16 cellular contexts compared by ENCODE assay signal in genomic region chr15:67031321-67031720, GRCh38. TPM values are rescaled to one million over a fixed set of nuclear protein-coding genes. Genes with fewer than 3 reads are reported as not detected.
DNase-seq lines count a peak whose midpoint lies in the region; ATAC-seq, FAIRE-seq and TF ChIP-seq lines count a peak whose summit lies in the region.
"Had no signal": no experiment of that assay in that cellular context is flagged by ENCODE, and none has a peak within 500 bp of the region (broad histone marks: within the 10 kb centered on the region; RNA-seq: fewer than 3 reads in every experiment).

No MANE protein-coding gene starts in this region.

- no peak overlapping the region for H2AFZ ChIP-seq in GM23338
- no peak overlapping the region for H2AFZ ChIP-seq in IMR-90 (replicated peaks; ENCODE audit: low read length, poor library complexity)
- 0 out of 2 replicates have a peak overlapping the region, but pooled peaks have one; percentile 39 for H2AFZ ChIP-seq in K562 (ENCODE audit: low read depth, low read length)

- no TSS peak for BruUV-seq in IMR-90 (replicated peaks; lab: Mats Ljungman, UMichigan)
- BruUV-seq in K562 (replicated peaks; lab: Mats Ljungman, UMichigan) = no TSS peak

- H2BK120ac ChIP-seq in IMR-90 (ENCODE audit: low read depth, low read length) = no peak overlapping the region; the same call in 1 of the 2 replicates

- TF ChIP-seq RAD21 in IMR-90 (IDR thresholded peaks at IDR 0.05; ENCODE audit: low read length) (no peak), K562 (CRISPR knock-in tag; conservative IDR thresholded peaks at IDR 0.05 in 1 of 2, IDR thresholded peaks at IDR 0.05 in 1 of 2) (no peak)

- 0 out of 3 replicates have a peak overlapping the region, but pooled peaks have one; percentile 56 for H2BK15ac ChIP-seq in IMR-90 (ENCODE audit: low read depth, low read length)

- H4K8ac ChIP-seq in IMR-90 (ENCODE audit: low read depth in 2 of 2, low read length in 2 of 2) = no peak overlapping the region

- H3K36me3 Mint-ChIP-seq in GM23338 (ENCODE audit: low read depth) (no peaks in the 10 kb centered on the region), CD14-positive monocyte (peaks cover 0 to 3% of the 10 kb centered on the region in 2 donors)
- H3K36me3 Mint-ChIP-seq: CD4-positive, alpha-beta memory T cell had no signal

- H3K79me2 ChIP-seq in GM23338 (replicated peaks; ENCODE audit: insufficient read depth) (no peaks in the 10 kb centered on the region), K562 (ENCODE audit: control insufficient read depth, insufficient read depth, low read length) (no peaks in the 10 kb centered on the region)

- peaks cover 12% of the 10 kb centered on the region for H3K27me3 Mint-ChIP-seq in GM23338 (ENCODE audit: insufficient read depth, low read depth, poor library complexity)
- H3K27me3 Mint-ChIP-seq in CD14-positive monocyte (ENCODE audit: low read depth in 3 of 3) = peaks cover 8 to 16% (median 11%) of the 10 kb centered on the region in 3 donors
- H3K27me3 Mint-ChIP-seq: CD4-positive, alpha-beta memory T cell had no signal

- H3K4me3 ChIP-seq in cardiac muscle cell = no peak overlapping the region
- H3K4me3 ChIP-seq in GM23338 = no peak overlapping the region
- H3K4me3 ChIP-seq in IMR-90 (ENCODE audit: insufficient read depth, low read depth, low read length) = no peak overlapping the region
- H3K4me3 ChIP-seq in K562 = no peak overlapping the region
- H3K4me3 ChIP-seq: GM12878, HAP-1 had no signal

- TF ChIP-seq POLR2A in IMR-90 (IDR thresholded peaks at IDR 0.05; ENCODE audit: low read depth, low read length) (no peak), K562 (conservative IDR thresholded peaks at IDR 0.05) (no peak)

- H3K56ac ChIP-seq in IMR-90 (ENCODE audit: extremely low read depth, insufficient read depth, low read length) = no peak overlapping the region

- H3K27ac ChIP-seq in cardiac muscle cell = peak overlapping the region; percentile 81
- H3K27ac ChIP-seq in GM23338 (ENCODE audit: low read depth) = peak overlapping the region; percentile 74
- H3K27ac ChIP-seq in IMR-90 (ENCODE audit: insufficient read depth, low read length) = no peak overlapping the region
- no peak overlapping the region for H3K27ac ChIP-seq in K562 (ENCODE audit: extremely low read depth, low read depth, low read length)

- H3K9me3 Mint-ChIP-seq in GM23338 (no peaks in the 10 kb centered on the region), CD14-positive monocyte (peaks cover 0 to 3% (median 0%) of the 10 kb centered on the region in 7 donors)
- H3K9me3 Mint-ChIP-seq: CD4-positive, alpha-beta memory T cell; HFFc6 had no signal

- H3K27ac Mint-ChIP-seq in GM23338 = no peak overlapping the region
- H3K27ac Mint-ChIP-seq in CD14-positive monocyte = no peak overlapping the region
- H3K27ac Mint-ChIP-seq: CD4-positive, alpha-beta memory T cell; HFFc6 had no signal

- no peak for FAIRE-seq in K562 (lab: Jason Lieb, UNC)
- FAIRE-seq: GM12878 had no signal

- H2BK20ac ChIP-seq in IMR-90 (ENCODE audit: low read depth, low read length) = no peak overlapping the region

- H3K4me1 ChIP-seq in cardiac muscle cell (ENCODE audit: low read depth) (peaks cover 31% of the 10 kb centered on the region), GM23338 (ENCODE audit: insufficient read depth) (peaks cover 61% of the 10 kb centered on the region), IMR-90 (ENCODE audit: control insufficient read depth, insufficient read depth, low read length) (peaks cover 17% of the 10 kb centered on the region), K562 (replicated peaks in 1 of 2; ENCODE audit: control insufficient read depth in 2 of 2, insufficient read depth in 2 of 2, low read length in 2 of 2) (peaks cover 3 to 15% of the 10 kb centered on the region in 2 experiments)

- H2AK5ac ChIP-seq in IMR-90 (ENCODE audit: low read depth, low read length) = peak overlapping the region; percentile 36

- WGBS in IMR-90 (ENCODE audit: extremely low coverage in 2 of 2, insufficient read length in 1 of 2), 2 experiments = 100% methylated on average over 1 of the region's 1 CpG; no CpG with 5 or more reads in 1 of the 2 experiments
- WGBS in K562 (ENCODE audit: insufficient coverage, low coverage, missing lambda C conversion rate) = 55% methylated on average over 1 of the region's 1 CpG

- H4K91ac ChIP-seq in IMR-90 (ENCODE audit: insufficient read depth, low read depth, low read length) = no peak overlapping the region

- H3K9me1 ChIP-seq in IMR-90 (ENCODE audit: insufficient read depth, low read length) = peaks cover 8% of the 10 kb centered on the region; the same call in 1 of the 2 replicates
- H3K9me1 ChIP-seq in K562 (ENCODE audit: control insufficient read depth, insufficient read depth, low read length) = no peaks in the 10 kb centered on the region

- dilution Hi-C loops in IMR-90 (cut with HindIII; ENCODE audit: low sequenced_read_pairs, unreplicated experiment) = no loop called here

- peaks cover 0 to 6% of the 10 kb centered on the region in 2 experiments; a peak in 1 of 4 replicates for H3K79me1 ChIP-seq in IMR-90 (ENCODE audit: low read depth in 1 of 2, low read length in 2 of 2)

- no peaks in the 10 kb centered on the region for H4K20me1 ChIP-seq in GM23338 (replicated peaks; ENCODE audit: insufficient read depth)
- H4K20me1 ChIP-seq in IMR-90 (ENCODE audit: insufficient read depth, low read length) = no peaks in the 10 kb centered on the region
- no peaks in the 10 kb centered on the region for H4K20me1 ChIP-seq in K562 (replicated peaks; ENCODE audit: control insufficient read depth, insufficient read depth, low read length)

- no peak overlapping the region for H3K18ac ChIP-seq in IMR-90 (ENCODE audit: low read depth, low read length)

- H3K36me3 ChIP-seq in cardiac muscle cell (no peaks in the 10 kb centered on the region), GM23338 (ENCODE audit: insufficient read depth) (no peaks in the 10 kb centered on the region), IMR-90 (ENCODE audit: control insufficient read depth, insufficient read depth, low read length) (no peaks in the 10 kb centered on the region), K562 (ENCODE audit: control insufficient read depth, insufficient read depth, low read length) (no peaks in the 10 kb centered on the region)
- H3K36me3 ChIP-seq: HAP-1 had no signal

- H3K4me2 ChIP-seq in GM23338 = peak overlapping the region; percentile 18; the same call in 1 of the 2 replicates
- no peak overlapping the region for H3K4me2 ChIP-seq in IMR-90 (ENCODE audit: low read depth, low read length)
- H3K4me2 ChIP-seq in K562 (ENCODE audit: insufficient read depth, low read length) = no peak overlapping the region

- CTCF ChIA-PET in IMR-90 (lab: Yijun Ruan, JAX) (no interaction called here), K562 (lab: Yijun Ruan, JAX; ENCODE audit: low intra/inter-chr PET ratio) (no interaction called here)

- H3K27me3 ChIP-seq in cardiac muscle cell (peaks cover 10% of the 10 kb centered on the region), GM23338 (ENCODE audit: insufficient read depth) (peaks cover 38% of the 10 kb centered on the region), IMR-90 (ENCODE audit: control insufficient read depth, insufficient read depth, low read length) (peaks cover 4% of the 10 kb centered on the region; the same call in 1 of the 2 replicates), K562 (ENCODE audit: control insufficient read depth in 2 of 2, insufficient read depth in 2 of 2, low read length in 2 of 2) (no peaks in the 10 kb centered on the region)

- H3K4me3 Mint-ChIP-seq in GM23338 = no peak overlapping the region
- H3K4me3 Mint-ChIP-seq in CD14-positive monocyte = no peak overlapping the region
- H3K4me3 Mint-ChIP-seq: CD4-positive, alpha-beta memory T cell; HFFc6 had no signal

- H3K4me1 Mint-ChIP-seq in GM23338 (peaks cover 40% of the 10 kb centered on the region), CD14-positive monocyte (peaks cover 31% of the 10 kb centered on the region)

- H2AK9ac ChIP-seq in IMR-90 (replicated peaks; ENCODE audit: low read depth, low read length, poor library complexity) = no peak overlapping the region

- no peak for DNase-seq in cardiac muscle cell (ENCODE audit: low read depth in 1 of 2, low spot score in 1 of 2)
- no peak for DNase-seq in Right ventricle myocardium inferior (ENCODE audit: missing footprints)
- DNase-seq in GM23338 (ENCODE audit: low spot score) = no peak
- no peak for DNase-seq in IMR-90
- DNase-seq in K562 (ENCODE audit: extremely low read depth in 1 of 4, low spot score in 3 of 4) = no peak
- no peak for DNase-seq in CD14-positive monocyte (ENCODE audit: low spot score)
- DNase-seq in activated CD4-positive, alpha-beta T cell treated with anti-CD3 and anti-CD28 coated beads, Interleukin-2, amount 50 U/mL, for 4 hours = no peak
- DNase-seq: ACHN; C1 segment of cervical spinal cord; CD4-positive, alpha-beta memory T cell; DMS79; GOT3; HFFc6 had no signal

- H2BK5ac ChIP-seq in IMR-90 (ENCODE audit: low read depth, low read length, poor library complexity, severe bottlenecking) = no peak overlapping the region

- in situ Hi-C loops in IMR-90 (cut with MboI; ENCODE audit: low sequenced_read_pairs) = no loop called here
- in situ Hi-C loops in K562 (cut with MboI) = no loop called here

- H3K23ac ChIP-seq in IMR-90 (ENCODE audit: low read depth, low read length) = 0 out of 2 replicates have a peak overlapping the region, but pooled peaks have one; percentile 8

- POLR2A ChIA-PET in IMR-90 (lab: Charles Lee; ENCODE audit: unreplicated experiment) = no interaction called here
- POLR2A ChIA-PET in K562 (lab: Yijun Ruan, JAX) = interaction anchor here (1.0 to 1.7 kb wide), 2 partner anchors 10 to 11 kb away, joined by 4 to 9 read pairs; no protein-coding TSS in a partner anchor

- peaks cover 14% of the 10 kb centered on the region for H3F3A ChIP-seq in GM23338 (replicated peaks; ENCODE audit: low read depth)

- no peak overlapping the region for H3K9ac ChIP-seq in IMR-90 (ENCODE audit: low read depth, low read length)
- no peak overlapping the region for H3K9ac ChIP-seq in K562 (ENCODE audit: insufficient read depth in 1 of 2, low read depth in 2 of 2, low read length in 2 of 2)

- H3K14ac ChIP-seq in IMR-90 (replicated peaks; ENCODE audit: low read depth, low read length) = no peak overlapping the region

- TF ChIP-seq CTCF in cardiac muscle cell (IDR thresholded peaks at IDR 0.05; ENCODE audit: low read depth, low read length) (no peak), GM23338 (conservative IDR thresholded peaks at IDR 0.05; ENCODE audit: low read depth in 2 of 2) (no peak), IMR-90 (conservative IDR thresholded peaks at IDR 0.05; ENCODE audit: low read depth, low read length) (no peak), K562 (IDR thresholded peaks at IDR 0.05 in 2 of 3, conservative IDR thresholded peaks at IDR 0.05 in 1 of 3; ENCODE audit: insufficient read depth in 2 of 3, low read depth in 1 of 3, low read length in 3 of 3) (no peak), CD14-positive monocyte (IDR thresholded peaks at IDR 0.05) (no peak)

- ATAC-seq in Right ventricle myocardium inferior = no peak
- ATAC-seq in GM23338 = no peak
- no peak for ATAC-seq in IMR-90 (ENCODE audit: low read depth)
- no peak for ATAC-seq in K562
- ATAC-seq in HG02759 (IDR thresholded peaks at IDR 0.05; ENCODE audit: unreplicated experiment) = no peak
- ATAC-seq: GM12878 had no signal

- intact Hi-C loops in Right ventricle myocardium inferior (cut with DNase I) (no loop called here), IMR-90 (cut with micrococcal nuclease) (no loop called here), K562 (cut with micrococcal nuclease) (no loop called here), CD14-positive monocyte (cut with micrococcal nuclease) (no loop called here)

- H3K9me2 ChIP-seq in GM23338 (ENCODE audit: insufficient read depth) = peaks cover 5% of the 10 kb centered on the region; the same call in 1 of the 2 replicates

- H3K4ac ChIP-seq in IMR-90 (ENCODE audit: low read depth, low read length) = 0 out of 2 replicates have a peak overlapping the region, but pooled peaks have one; percentile 15

- TF ChIP-seq EP300 in K562 (IDR thresholded peaks at IDR 0.05; ENCODE audit: low read length) = no peak

- H3K9me3 ChIP-seq in cardiac muscle cell (ENCODE audit: low read depth) (no peaks in the 10 kb centered on the region), IMR-90 (ENCODE audit: control insufficient read depth, insufficient read depth, low read length) (no peaks in the 10 kb centered on the region), K562 (replicated peaks; ENCODE audit: control insufficient read depth, insufficient read depth, low read depth, low read length) (no peaks in the 10 kb centered on the region)
- H3K9me3 ChIP-seq: HAP-1 had no signal

- no peak overlapping the region for H4K5ac ChIP-seq in IMR-90 (ENCODE audit: low read depth, low read length)

RNA-seq across cellular contexts. Expression of gene SMAD3, which starts 34.1 kb away (rescaled TPM):
- total RNA-seq in cardiac muscle cell (25.9 and 29.2 TPM in 2 replicates), Right ventricle myocardium inferior (18.0 TPM), IMR-90 (2012; rRNA removed) (71.0 and 71.1 TPM in 2 replicates), K562 (2014; rRNA removed) (11.1 and 11.9 TPM in 2 replicates), K562 (2014; rRNA removed; fragmentation: Illumina TruSeq; extraction: Trizol) (9.2 and 11.0 TPM in 2 replicates), K562 (2015; rRNA removed; fragmentation: Illumina TruSeq; extraction: Trizol) (9.1 and 9.6 TPM in 2 replicates), K562 (2021) (24.3 and 30.1 TPM in 2 replicates)
- polyA plus RNA-seq in cardiac muscle cell (16.3 and 26.1 TPM in 2 replicates), GM23338 (2016; fragmentation: Nextera tagmentation; extraction: Ambion mirVana) (3.4 and 4.9 TPM in 2 replicates), IMR-90 (2012; rRNA removed) (177 and 194 TPM in 2 replicates), K562 (2011; rRNA removed) (14.6 and 22.6 TPM in 2 replicates), K562 (2014; fragmentation: Illumina TruSeq; extraction: Trizol) (34.7 and 39.2 TPM in 2 replicates), K562 (2014; fragmentation: Nextera tagmentation; extraction: Ambion mirVana) (1 to 10 TPM; 4.3 to 5.0 TPM), K562 (2014; rRNA removed) (13.3 and 14.3 TPM in 2 replicates), CD14-positive monocyte (1 to 10 TPM; 4.4 to 5.4 TPM)
- total RNA-seq in GM23338 (2014; rRNA removed; shearing (Covaris generic)) = 9.0 and 11.6 TPM in 2 replicates
- 153 and 181 TPM in 2 replicates for polyA plus RNA-seq in IMR-90 (2012; cell fraction: cytosol; rRNA removed)
- 378 and 409 TPM in 2 replicates for polyA plus RNA-seq in IMR-90 (2012; cell fraction: nucleus; rRNA removed; ENCODE audit: low replicate concordance)
- total RNA-seq in K562 (2011; cell fraction: chromatin; rRNA removed; ENCODE audit: low replicate concordance) = 61.6 and 88.8 TPM in 2 replicates
- 33.5 and 35.9 TPM in 2 replicates for total RNA-seq in K562 (2011; cell fraction: nucleolus; rRNA removed)
- 44.2 and 72.8 TPM in 2 replicates for total RNA-seq in K562 (2011; cell fraction: nucleoplasm; rRNA removed)
- polyA plus RNA-seq in K562 (2011; cell fraction: cytosol; rRNA removed) = 11.5 and 14.8 TPM in 2 replicates
- polyA plus RNA-seq in K562 (2011; cell fraction: nucleus; rRNA removed) = 52.1 and 90.9 TPM in 2 replicates
- polyA plus RNA-seq in K562 (2012) = 17.9 and 20.7 TPM in 2 replicates
- polyA minus RNA-seq in K562 (2011; rRNA and poly(A)+ RNA removed) = 14.9 and 15.1 TPM in 2 replicates
- 15.1 and 16.3 TPM in 2 replicates for polyA minus RNA-seq in K562 (2011; cell fraction: cytosol; rRNA and poly(A)+ RNA removed)
- polyA minus RNA-seq in K562 (2011; cell fraction: nucleus; rRNA and poly(A)+ RNA removed) = 12.7 and 18.8 TPM in 2 replicates

Comparison
In these comparisons a context has a peak if more than half of its experiments do, and no peak if none do; other contexts are left out.
1. H3K27ac ChIP-seq: peak in cardiac muscle cell (single experiment) and GM23338 (single experiment); none in IMR-90 (single experiment) and K562 (single experiment).